1 cellular context compared by ENCODE assay signal in the genomic region with DNA sequence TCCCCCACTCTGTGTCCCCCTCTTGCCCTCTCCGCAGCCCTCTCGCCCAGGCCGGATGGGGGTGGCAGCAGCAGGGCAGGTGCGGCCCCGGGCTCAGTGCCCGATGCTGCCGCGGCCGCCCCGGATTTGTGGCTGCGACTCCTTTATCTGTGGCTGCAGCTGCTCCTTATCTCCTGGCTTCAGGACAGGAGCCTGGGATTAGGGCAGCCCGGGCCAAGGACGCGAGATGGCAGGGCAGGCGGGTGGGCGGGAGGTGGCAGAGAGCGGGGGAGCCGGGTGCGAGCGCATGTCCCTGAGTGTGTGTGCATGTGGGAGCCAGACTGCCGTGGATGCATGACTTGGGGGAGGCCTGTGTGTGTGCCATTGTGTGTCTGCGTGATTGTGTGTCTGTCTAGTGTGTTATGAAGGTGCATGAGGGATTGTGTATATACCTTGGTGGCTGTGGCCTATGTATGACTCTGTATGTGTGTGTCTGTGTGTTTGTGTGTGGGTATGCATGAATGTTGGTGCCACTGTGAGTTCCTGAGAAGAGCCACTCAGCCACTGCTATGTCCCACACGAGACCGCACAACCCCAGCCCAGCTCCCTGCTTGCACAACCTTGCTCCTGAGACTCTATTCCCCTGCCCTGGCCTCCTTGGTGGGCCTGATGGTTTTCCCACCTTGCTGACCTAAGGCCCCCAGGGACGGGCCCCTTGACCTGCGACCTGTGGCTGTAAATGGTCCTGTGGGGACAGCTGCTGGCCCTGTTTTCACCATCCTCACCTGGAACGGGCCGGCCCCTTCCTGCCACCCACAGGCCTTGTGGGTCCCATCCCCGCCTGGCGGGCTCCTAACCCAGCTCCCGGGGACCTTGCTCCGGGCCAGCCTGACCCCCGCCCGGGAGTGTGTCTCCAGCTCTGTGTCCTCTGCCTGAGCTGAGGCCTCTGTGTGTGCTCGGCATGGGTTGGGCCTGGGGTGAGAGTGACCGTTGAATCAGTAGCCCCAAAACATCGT.
A peak's percentile ranks its signal among the peaks of the same experiment; 100 is the strongest.
TF ChIP-seq lines count a peak whose summit lies in the region.

No MANE protein-coding gene starts in this region.

TF ChIP-seq in HepG2, 621 proteins besides CTCF, POLR2A, EP300 and RAD21 (continued from another document):
- TF ChIP-seq, protein P1, sequence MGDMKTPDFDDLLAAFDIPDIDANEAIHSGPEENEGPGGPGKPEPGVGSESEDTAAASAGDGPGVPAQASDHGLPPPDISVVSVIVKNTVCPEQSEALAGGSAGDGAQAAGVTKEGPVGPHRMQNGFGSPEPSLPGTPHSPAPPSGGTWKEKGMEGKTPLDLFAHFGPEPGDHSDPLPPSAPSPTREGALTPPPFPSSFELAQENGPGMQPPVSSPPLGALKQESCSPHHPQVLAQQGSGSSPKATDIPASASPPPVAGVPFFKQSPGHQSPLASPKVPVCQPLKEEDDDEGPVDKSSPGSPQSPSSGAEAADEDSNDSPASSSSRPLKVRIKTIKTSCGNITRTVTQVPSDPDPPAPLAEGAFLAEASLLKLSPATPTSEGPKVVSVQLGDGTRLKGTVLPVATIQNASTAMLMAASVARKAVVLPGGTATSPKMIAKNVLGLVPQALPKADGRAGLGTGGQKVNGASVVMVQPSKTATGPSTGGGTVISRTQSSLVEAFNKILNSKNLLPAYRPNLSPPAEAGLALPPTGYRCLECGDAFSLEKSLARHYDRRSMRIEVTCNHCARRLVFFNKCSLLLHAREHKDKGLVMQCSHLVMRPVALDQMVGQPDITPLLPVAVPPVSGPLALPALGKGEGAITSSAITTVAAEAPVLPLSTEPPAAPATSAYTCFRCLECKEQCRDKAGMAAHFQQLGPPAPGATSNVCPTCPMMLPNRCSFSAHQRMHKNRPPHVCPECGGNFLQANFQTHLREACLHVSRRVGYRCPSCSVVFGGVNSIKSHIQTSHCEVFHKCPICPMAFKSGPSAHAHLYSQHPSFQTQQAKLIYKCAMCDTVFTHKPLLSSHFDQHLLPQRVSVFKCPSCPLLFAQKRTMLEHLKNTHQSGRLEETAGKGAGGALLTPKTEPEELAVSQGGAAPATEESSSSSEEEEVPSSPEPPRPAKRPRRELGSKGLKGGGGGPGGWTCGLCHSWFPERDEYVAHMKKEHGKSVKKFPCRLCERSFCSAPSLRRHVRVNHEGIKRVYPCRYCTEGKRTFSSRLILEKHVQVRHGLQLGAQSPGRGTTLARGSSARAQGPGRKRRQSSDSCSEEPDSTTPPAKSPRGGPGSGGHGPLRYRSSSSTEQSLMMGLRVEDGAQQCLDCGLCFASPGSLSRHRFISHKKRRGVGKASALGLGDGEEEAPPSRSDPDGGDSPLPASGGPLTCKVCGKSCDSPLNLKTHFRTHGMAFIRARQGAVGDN (CRISPR knock-in tag; IDR thresholded peaks at IDR 0.05) = peak; percentile 91
- TF ChIP-seq, protein P2, sequence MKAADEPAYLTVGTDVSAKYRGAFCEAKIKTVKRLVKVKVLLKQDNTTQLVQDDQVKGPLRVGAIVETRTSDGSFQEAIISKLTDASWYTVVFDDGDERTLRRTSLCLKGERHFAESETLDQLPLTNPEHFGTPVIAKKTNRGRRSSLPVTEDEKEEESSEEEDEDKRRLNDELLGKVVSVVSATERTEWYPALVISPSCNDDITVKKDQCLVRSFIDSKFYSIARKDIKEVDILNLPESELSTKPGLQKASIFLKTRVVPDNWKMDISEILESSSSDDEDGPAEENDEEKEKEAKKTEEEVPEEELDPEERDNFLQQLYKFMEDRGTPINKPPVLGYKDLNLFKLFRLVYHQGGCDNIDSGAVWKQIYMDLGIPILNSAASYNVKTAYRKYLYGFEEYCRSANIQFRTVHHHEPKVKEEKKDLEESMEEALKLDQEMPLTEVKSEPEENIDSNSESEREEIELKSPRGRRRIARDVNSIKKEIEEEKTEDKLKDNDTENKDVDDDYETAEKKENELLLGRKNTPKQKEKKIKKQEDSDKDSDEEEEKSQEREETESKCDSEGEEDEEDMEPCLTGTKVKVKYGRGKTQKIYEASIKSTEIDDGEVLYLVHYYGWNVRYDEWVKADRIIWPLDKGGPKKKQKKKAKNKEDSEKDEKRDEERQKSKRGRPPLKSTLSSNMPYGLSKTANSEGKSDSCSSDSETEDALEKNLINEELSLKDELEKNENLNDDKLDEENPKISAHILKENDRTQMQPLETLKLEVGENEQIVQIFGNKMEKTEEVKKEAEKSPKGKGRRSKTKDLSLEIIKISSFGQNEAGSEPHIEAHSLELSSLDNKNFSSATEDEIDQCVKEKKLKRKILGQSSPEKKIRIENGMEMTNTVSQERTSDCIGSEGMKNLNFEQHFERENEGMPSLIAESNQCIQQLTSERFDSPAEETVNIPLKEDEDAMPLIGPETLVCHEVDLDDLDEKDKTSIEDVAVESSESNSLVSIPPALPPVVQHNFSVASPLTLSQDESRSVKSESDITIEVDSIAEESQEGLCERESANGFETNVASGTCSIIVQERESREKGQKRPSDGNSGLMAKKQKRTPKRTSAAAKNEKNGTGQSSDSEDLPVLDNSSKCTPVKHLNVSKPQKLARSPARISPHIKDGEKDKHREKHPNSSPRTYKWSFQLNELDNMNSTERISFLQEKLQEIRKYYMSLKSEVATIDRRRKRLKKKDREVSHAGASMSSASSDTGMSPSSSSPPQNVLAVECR (CRISPR knock-in tag; IDR thresholded peaks at IDR 0.05; ENCODE audit: borderline replicate concordance) = 0 out of 2 replicates have a peak, but pooled peaks have one; percentile 14
- TF ChIP-seq MXI1 (IDR thresholded peaks at IDR 0.05; ENCODE audit: borderline replicate concordance, low read depth, low read length) (no peak), ZNF430 (CRISPR knock-in tag; IDR thresholded peaks at IDR 0.05) (peak; percentile 43; the same call in 1 of the 2 replicates), ZNF367 (CRISPR knock-in tag; IDR thresholded peaks at IDR 0.05; ENCODE audit: borderline replicate concordance) (no peak), PRPF4 (IDR thresholded peaks at IDR 0.05; ENCODE audit: low read depth, low read length, poor library complexity, severe bottlenecking) (no peak)
- TF ChIP-seq, protein P3, sequence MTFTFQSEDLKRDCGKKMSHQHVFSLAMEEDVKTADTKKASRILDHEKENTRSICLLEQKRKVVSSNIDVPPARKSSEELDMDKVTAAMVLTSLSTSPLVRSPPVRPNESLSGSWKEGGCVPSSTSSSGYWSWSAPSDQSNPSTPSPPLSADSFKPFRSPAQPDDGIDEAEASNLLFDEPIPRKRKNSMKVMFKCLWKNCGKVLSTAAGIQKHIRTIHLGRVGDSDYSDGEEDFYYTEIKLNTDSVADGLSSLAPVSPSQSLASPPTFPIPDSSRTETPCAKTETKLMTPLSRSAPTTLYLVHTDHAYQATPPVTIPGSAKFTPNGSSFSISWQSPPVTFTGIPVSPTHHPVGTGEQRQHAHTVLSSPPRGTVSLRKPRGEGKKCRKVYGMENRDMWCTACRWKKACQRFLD (CRISPR knock-in tag; IDR thresholded peaks at IDR 0.05; ENCODE audit: borderline replicate concordance) = no peak
